Comparison of ENCODE assay signal across 8 cellular contexts in the genomic region with DNA sequence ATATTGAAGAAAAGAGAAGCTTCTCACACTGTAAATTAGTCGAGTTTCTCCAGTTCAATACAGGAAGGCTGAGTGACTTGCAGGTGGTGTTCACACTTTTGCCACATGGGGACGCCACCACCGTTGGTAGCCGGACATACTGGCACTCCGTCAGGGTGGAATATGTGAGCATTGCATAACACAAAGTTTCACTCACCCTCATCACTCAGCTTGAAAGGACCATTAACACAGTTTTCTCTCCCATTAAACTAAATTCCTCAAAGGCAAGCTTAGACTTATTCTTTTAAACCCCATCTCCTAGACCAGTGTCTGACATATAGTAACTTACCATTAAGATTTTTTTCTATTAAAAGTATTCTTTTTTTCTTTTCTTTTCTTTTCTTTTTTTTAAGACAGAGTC.
A peak's percentile ranks its signal among the peaks of the same experiment; 100 is the strongest.
DNase-seq lines count a peak whose midpoint lies in the region; ATAC-seq and TF ChIP-seq lines count a peak whose summit lies in the region.

No MANE protein-coding gene starts in this region.

- H3K4me3 Mint-ChIP-seq in activated T-cell treated with anti-CD3 and anti-CD28 coated beads, Interleukin-2, amount 50 U/mL, for 4 hours: no peak overlapping the region

- H3K27ac ChIP-seq in foreskin keratinocyte: peak overlapping the region; percentile 53
- H3K27ac ChIP-seq in uterus: no peak overlapping the region

- H3K36me3 Mint-ChIP-seq in activated T-cell treated with anti-CD3 and anti-CD28 coated beads, Interleukin-2, amount 50 U/mL, for 4 hours (ENCODE audit: insufficient read depth): no peaks in the 10 kb centered on the region

- no peaks in the 10 kb centered on the region for H3K9me3 Mint-ChIP-seq in activated T-cell treated with anti-CD3 and anti-CD28 coated beads, Interleukin-2, amount 50 U/mL, for 4 hours

- no peaks in the 10 kb centered on the region for H3K27me3 ChIP-seq in foreskin keratinocyte
- no peaks in the 10 kb centered on the region for H3K27me3 ChIP-seq in uterus

- DNase-seq in CMK (ENCODE audit: low read depth): peak; percentile 42
- DNase-seq in NOMO-1 (lab: John Stamatoyannopoulos, UW; ENCODE audit: unreplicated experiment in 2 of 2): peak; percentile 6 to 73
- peak; percentile 15 for DNase-seq in activated T-cell treated with anti-CD3 and anti-CD28 coated beads, Interleukin-2, amount 50 U/mL, for 4 hours
- DNase-seq in foreskin keratinocyte: peak; percentile 54 to 78
- DNase-seq in nucleus accumbens (lab: John Stamatoyannopoulos, UW): peak in 32 of 56 donors; percentile 2 to 72 (median 32)
- peak; percentile 83 for DNase-seq in uterus

- no peak overlapping the region for H3K4me3 ChIP-seq in uterus

- no peaks in the 10 kb centered on the region for H3K4me1 Mint-ChIP-seq in activated T-cell treated with anti-CD3 and anti-CD28 coated beads, Interleukin-2, amount 50 U/mL, for 4 hours (ENCODE audit: low read depth)

- peaks cover 6% of the 10 kb centered on the region for H3K27me3 Mint-ChIP-seq in activated T-cell treated with anti-CD3 and anti-CD28 coated beads, Interleukin-2, amount 50 U/mL, for 4 hours (ENCODE audit: low read depth)

- H3K4me1 ChIP-seq in foreskin keratinocyte (peaks cover 26% of the 10 kb centered on the region), uterus (no peaks in the 10 kb centered on the region)

- intact Hi-C loops in uterus (cut with DNase I; ENCODE audit: low total_unique reads): no loop called here

- TF ChIP-seq POLR2A in uterus (IDR thresholded peaks at IDR 0.05): no peak

- TF ChIP-seq CTCF in foreskin keratinocyte (conservative IDR thresholded peaks at IDR 0.05): peak; percentile 99
- peak; percentile 83 to 95 (median 88) for TF ChIP-seq CTCF in uterus (IDR thresholded peaks at IDR 0.05)

- ATAC-seq in GM19043 (IDR thresholded peaks at IDR 0.05; ENCODE audit: low read depth, unreplicated experiment) (peak; percentile 67), HG03378 (IDR thresholded peaks at IDR 0.05; ENCODE audit: unreplicated experiment) (peak; percentile 84), foreskin keratinocyte (peak; percentile 56)
- ATAC-seq in activated T-cell treated with anti-CD3 and anti-CD28 coated beads, Interleukin-2, amount 50 U/mL, for 4 hours: peak in 1 of 2 donors; percentile 61

- no peaks in the 10 kb centered on the region for H3K36me3 ChIP-seq in uterus

- H3K9me3 ChIP-seq in uterus: no peaks in the 10 kb centered on the region

Comparison
In these comparisons a context has a peak if more than half of its experiments do, and no peak if none do; other contexts are left out.
1. DNase-seq: peak in every context shown above with its lines; median percentile 83 in uterus; 66 in foreskin keratinocyte; 42 in CMK; 40 in NOMO-1; 32 in nucleus accumbens; 15 in activated T-cell treated with anti-CD3 and anti-CD28 coated beads, Interleukin-2, amount 50 U/mL, for 4 hours.